In the genomic region with DNA sequence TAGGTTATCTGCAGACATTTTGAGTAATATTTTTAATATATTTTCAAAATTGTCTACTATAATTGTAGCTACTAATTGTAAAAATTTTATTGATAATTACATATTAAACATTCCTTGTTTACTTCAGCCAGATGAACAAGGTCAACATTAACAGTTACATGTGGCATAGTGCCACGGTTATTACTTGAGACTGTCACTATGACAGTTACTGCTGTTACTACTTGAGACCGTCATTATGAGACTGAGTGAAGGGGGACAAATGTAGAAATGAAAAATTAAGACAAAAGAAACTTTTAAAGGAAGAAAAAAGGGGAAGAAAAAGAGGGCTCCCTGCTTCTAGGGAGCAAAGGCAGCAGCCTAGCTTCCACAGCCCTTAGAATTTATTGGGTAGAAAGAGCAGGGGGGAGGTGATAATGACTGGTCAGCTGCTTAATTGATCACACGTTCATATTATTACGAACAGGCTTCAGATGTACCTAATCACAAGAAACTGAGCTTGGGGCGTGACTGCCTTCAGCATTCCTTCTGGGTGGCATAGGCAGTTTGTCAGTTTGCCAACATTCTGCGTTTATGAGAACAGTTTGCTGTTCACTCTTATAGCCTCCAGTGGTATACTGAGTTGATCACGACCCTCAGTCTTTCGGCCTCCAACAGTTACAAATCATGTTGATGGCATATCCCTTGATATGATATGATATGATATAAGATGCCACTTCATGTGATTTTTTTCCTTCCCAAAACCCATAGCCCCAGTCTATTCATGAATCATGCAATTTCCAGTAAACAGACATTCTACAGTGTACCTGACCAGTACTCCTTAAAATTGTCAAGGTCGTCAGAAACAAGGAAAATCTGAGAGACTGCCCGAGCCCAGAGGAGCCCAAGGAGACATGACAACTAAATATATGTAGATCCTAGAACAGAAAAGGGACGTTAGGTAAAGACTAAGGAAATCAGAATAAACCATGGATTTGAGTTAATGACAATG, we compare ENCODE assay signal across 11 cellular contexts. TPM values are rescaled to one million over a fixed set of nuclear protein-coding genes. Genes with fewer than 3 reads are reported as not detected.
DNase-seq lines count a peak whose midpoint lies in the region; ATAC-seq and TF ChIP-seq lines count a peak whose summit lies in the region.
"Had no signal": no experiment of that assay in that cellular context is flagged by ENCODE, and none has a peak within 500 bp of the region (broad histone marks: within the 10 kb centered on the region; RNA-seq: fewer than 3 reads in every experiment).

No MANE protein-coding gene starts in this region.

- peak overlapping the region; percentile 16 for H3K27ac Mint-ChIP-seq in stimulated activated naive CD8-positive, alpha-beta T cell treated with anti-CD3 and anti-CD28 coated beads, Interleukin-15, Interleukin-2, amounts not matched to agents 100 ng/mL and 50 ng/mL, for 24 hours
- peak overlapping the region in 3 of 5 experiments; percentile 52 to 79 (median 77) for H3K27ac Mint-ChIP-seq in brain

- H3K36me3 Mint-ChIP-seq in stimulated activated naive CD8-positive, alpha-beta T cell treated with anti-CD3 and anti-CD28 coated beads, Interleukin-15, Interleukin-2, amounts not matched to agents 100 ng/mL and 50 ng/mL, for 24 hours (ENCODE audit: low read depth), result peaks cover 21% of the 10 kb centered on the region
- H3K36me3 Mint-ChIP-seq in brain, result peaks cover 76% of the 10 kb centered on the region

- no peak overlapping the region for H3K4me3 Mint-ChIP-seq in stimulated activated naive CD8-positive, alpha-beta T cell treated with anti-CD3 and anti-CD28 coated beads, Interleukin-15, Interleukin-2, amounts not matched to agents 100 ng/mL and 50 ng/mL, for 24 hours
- H3K4me3 Mint-ChIP-seq in brain, result peak overlapping the region in 3 of 5 experiments; percentile 1 to 14 (median 3)

- H3K9me3 Mint-ChIP-seq in stimulated activated naive CD8-positive, alpha-beta T cell treated with anti-CD3 and anti-CD28 coated beads, Interleukin-15, Interleukin-2, amounts not matched to agents 100 ng/mL and 50 ng/mL, for 24 hours, result no peaks in the 10 kb centered on the region
- peaks cover 0 to 10% (median 2%) of the 10 kb centered on the region in 5 experiments for H3K9me3 Mint-ChIP-seq in brain

- no peaks in the 10 kb centered on the region for H3K27me3 ChIP-seq in layer of hippocampus (ENCODE audit: control insufficient read depth, insufficient read depth, low read length)
- H3K27me3 ChIP-seq: vagina had no signal

- peaks cover 80% of the 10 kb centered on the region for H3K4me1 Mint-ChIP-seq in stimulated activated naive CD8-positive, alpha-beta T cell treated with anti-CD3 and anti-CD28 coated beads, Interleukin-15, Interleukin-2, amounts not matched to agents 100 ng/mL and 50 ng/mL, for 24 hours (ENCODE audit: low read depth)
- H3K4me1 Mint-ChIP-seq in brain, result peaks cover 71% of the 10 kb centered on the region

- no peaks in the 10 kb centered on the region for H3K27me3 Mint-ChIP-seq in stimulated activated naive CD8-positive, alpha-beta T cell treated with anti-CD3 and anti-CD28 coated beads, Interleukin-15, Interleukin-2, amounts not matched to agents 100 ng/mL and 50 ng/mL, for 24 hours
- no peaks in the 10 kb centered on the region for H3K27me3 Mint-ChIP-seq in brain

- no peak for ATAC-seq in stimulated activated naive CD8-positive, alpha-beta T cell treated with anti-CD3 and anti-CD28 coated beads, Interleukin-15, Interleukin-2, amounts not matched to agents 100 U/mL and 50 U/mL, for 24 hours

- TF ChIP-seq CTCF in brain (conservative IDR thresholded peaks at IDR 0.05), result no peak

- DNase-seq in stimulated activated naive CD8-positive, alpha-beta T cell treated with anti-CD3 and anti-CD28 coated beads, Interleukin-15, Interleukin-2, amounts not matched to agents 100 U/mL and 50 U/mL, for 24 hours, result no peak
- DNase-seq in hypothalamus (lab: John Stamatoyannopoulos, UW) (no peak), germinal center (ENCODE audit: low spot score) (no peak), midbrain (lab: John Stamatoyannopoulos, UW) (no peak), DMS79 (lab: John Stamatoyannopoulos, UW) (no peak)
- DNase-seq: activated CD4-positive, CD25-positive, alpha-beta regulatory T cell treated with anti-CD3 and anti-CD28 coated beads, Interleukin-2, amount 50 U/mL, for 72 hours; C1 segment of cervical spinal cord had no signal

- H3K27ac ChIP-seq in layer of hippocampus (ENCODE audit: low read depth, low read length), result peak overlapping the region; percentile 23
- H3K27ac ChIP-seq: vagina had no signal

RNA-seq across cellular contexts. Expression of a gene that starts 13.1 kb away (rescaled TPM):
- 160 TPM for polyA plus RNA-seq in brain (ENCODE audit: insufficient read depth, low read depth, low replicate concordance)

RNA-seq across cellular contexts. Expression of a gene that starts 58.9 kb away (rescaled TPM):
- 86.0 TPM for polyA plus RNA-seq in brain (ENCODE audit: insufficient read depth, low read depth, low replicate concordance)
